ENCODE assay signal across 1 cellular context in the genomic region with DNA sequence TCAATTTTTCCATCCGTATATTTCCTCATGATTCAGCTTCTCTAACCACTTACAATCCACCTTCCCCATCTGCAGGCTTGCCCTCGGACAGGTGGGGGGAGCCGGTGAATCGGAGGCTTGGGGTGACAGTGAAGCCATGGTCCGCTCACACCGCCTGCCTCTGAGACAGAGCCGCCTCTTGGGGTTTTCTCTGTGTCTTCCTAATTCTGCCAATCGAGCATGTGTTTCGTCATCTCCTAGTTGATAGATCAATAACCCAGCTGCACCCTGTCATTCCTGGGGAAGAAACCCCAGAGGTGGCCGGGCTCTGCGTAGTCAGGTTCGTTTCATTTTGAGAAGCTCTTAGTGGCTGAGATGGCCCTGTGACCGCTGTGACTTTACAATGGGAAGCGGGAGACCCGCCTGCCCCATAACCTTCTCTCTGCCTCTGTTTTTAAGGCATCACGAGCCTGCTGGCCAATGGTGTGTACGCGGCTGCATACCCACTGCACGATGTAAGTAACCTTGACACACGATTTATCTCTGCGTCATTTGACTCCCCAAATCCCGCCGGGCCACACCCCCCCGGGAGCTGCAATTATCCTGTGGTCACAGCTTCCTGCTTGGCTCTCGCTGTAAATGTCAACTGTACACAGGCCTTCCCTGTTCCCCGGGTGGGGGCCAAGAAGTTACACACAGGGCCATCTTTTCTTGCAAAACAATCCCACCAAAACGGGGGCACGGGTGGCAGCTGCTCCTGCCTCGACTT.
TF ChIP-seq lines count a peak whose summit lies in the region.

No MANE protein-coding gene starts in this region.

TF ChIP-seq in IMR-90, 13 proteins besides CTCF, POLR2A, EP300 and RAD21 (continued from another document):
- TF ChIP-seq CHD1 (IDR thresholded peaks at IDR 0.05; ENCODE audit: low read depth, low read length): no peak
TF ChIP-seq in IMR-90: peak in this region for 0.
